Comparison of ENCODE assay signal across 1 cellular context in genomic region chr13:113029487-113030258, GRCh38.
TF ChIP-seq lines count a peak whose summit lies in the region.

No MANE protein-coding gene starts in this region.

TF ChIP-seq in HepG2, 621 proteins besides CTCF, POLR2A, EP300 and RAD21 (continued from another document and continues in another):
- no peak for TF ChIP-seq FOXO4 (CRISPR knock-in tag; conservative IDR thresholded peaks at IDR 0.05)
- no peak for TF ChIP-seq ZBTB2 (CRISPR knock-in tag; IDR thresholded peaks at IDR 0.05; ENCODE audit: low read depth)
- TF ChIP-seq XRCC5 (optimal IDR thresholded peaks at IDR 0.05; ENCODE audit: low read length), result peak; percentile 83
- no peak for TF ChIP-seq ZBTB8A (CRISPR knock-in tag; IDR thresholded peaks at IDR 0.05; ENCODE audit: borderline replicate concordance, low read depth)
- no peak for TF ChIP-seq ZNF264 (CRISPR knock-in tag; IDR thresholded peaks at IDR 0.05)
- no peak for TF ChIP-seq SCMH1 (CRISPR knock-in tag; IDR thresholded peaks at IDR 0.05; ENCODE audit: borderline replicate concordance)
- TF ChIP-seq ARID4A (CRISPR knock-in tag; IDR thresholded peaks at IDR 0.05; ENCODE audit: borderline replicate concordance), result peak; percentile 52; the same call in 1 of the 2 replicates
- TF ChIP-seq MAX (IDR thresholded peaks at IDR 0.05), result no peak
- no peak for TF ChIP-seq GRHL1 (CRISPR knock-in tag; conservative IDR thresholded peaks at IDR 0.05)
- TF ChIP-seq AHDC1 (CRISPR knock-in tag; IDR thresholded peaks at IDR 0.05; ENCODE audit: borderline replicate concordance), result no peak
- no peak for TF ChIP-seq ARNTL (CRISPR knock-in tag; IDR thresholded peaks at IDR 0.05)
- TF ChIP-seq WIZ (CRISPR knock-in tag; IDR thresholded peaks at IDR 0.05), result no peak
- TF ChIP-seq ZMYM3 (CRISPR knock-in tag; IDR thresholded peaks at IDR 0.05), result no peak
- TF ChIP-seq ATF1 (CRISPR knock-in tag; IDR thresholded peaks at IDR 0.05), result no peak
- 0 out of 2 replicates have a peak, but pooled peaks have one; percentile 28 for TF ChIP-seq ZBTB34 (CRISPR knock-in tag; IDR thresholded peaks at IDR 0.05)
- no peak for TF ChIP-seq ASH2L (IDR thresholded peaks at IDR 0.05; ENCODE audit: insufficient read length, low read depth, low read length)
- no peak for TF ChIP-seq POLR2AphosphoS2 (IDR thresholded peaks at IDR 0.05; ENCODE audit: low read depth, low read length)
- peak; percentile 64 for TF ChIP-seq SALL1 (CRISPR knock-in tag; IDR thresholded peaks at IDR 0.05)
- TF ChIP-seq LCORL (IDR thresholded peaks at IDR 0.05), result no peak
- TF ChIP-seq LCORL (CRISPR knock-in tag; IDR thresholded peaks at IDR 0.05), result no peak
- peak; percentile 67; the same call in 1 of the 2 replicates for TF ChIP-seq HNF1B (CRISPR knock-in tag; IDR thresholded peaks at IDR 0.05)
- TF ChIP-seq ZNF687 (CRISPR knock-in tag; IDR thresholded peaks at IDR 0.05), result peak; percentile 71
- peak; percentile 50; the same call in 1 of the 2 replicates for TF ChIP-seq ZFP91 (CRISPR knock-in tag; IDR thresholded peaks at IDR 0.05; ENCODE audit: borderline replicate concordance)
- no peak for TF ChIP-seq ZNF660 (CRISPR knock-in tag; IDR thresholded peaks at IDR 0.05; ENCODE audit: borderline replicate concordance, low read depth)
